In the genomic region with DNA sequence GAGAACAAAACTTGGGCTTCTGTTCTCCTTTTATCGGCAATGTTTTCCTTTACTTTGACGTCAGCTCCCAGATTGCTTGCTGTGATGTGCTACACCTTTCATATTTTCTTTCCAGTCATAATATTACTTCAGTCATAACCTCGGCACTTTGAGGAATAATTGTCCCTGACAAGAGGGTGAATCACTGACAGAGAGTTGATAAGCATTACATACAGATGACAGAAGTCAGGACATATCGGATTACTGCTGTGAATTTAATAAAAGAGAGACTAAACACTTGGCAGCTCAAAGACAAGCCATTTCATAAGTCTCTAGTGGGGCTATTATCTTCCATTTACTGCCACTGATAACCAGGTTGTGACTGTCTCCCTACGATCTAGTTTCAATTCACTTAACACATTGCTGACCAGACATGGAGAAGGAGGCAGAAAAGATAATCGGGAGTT, we compare ENCODE assay signal across 26 cellular contexts.
A peak's percentile ranks its signal among the peaks of the same experiment; 100 is the strongest.
DNase-seq lines count a peak whose midpoint lies in the region; TF ChIP-seq lines count a peak whose summit lies in the region.
"Had no signal": no experiment of that assay in that cellular context is flagged by ENCODE, and none has a peak within 500 bp of the region (broad histone marks: within the 10 kb centered on the region; RNA-seq: fewer than 3 reads in every experiment).

No MANE protein-coding gene starts in this region.

- DNase-seq in Daoy (ENCODE audit: low read depth) (peak; percentile 57), NCI-H1105 treated with DMSO at 0.1 percent for 48 hours (lab: John Stamatoyannopoulos, UW) (peak; percentile 67), NCI-H524 (lab: John Stamatoyannopoulos, UW) (peak; percentile 57 to 88), glutamatergic neuron (no peak), superior temporal gyrus (ENCODE audit: extremely low spot score) (no peak), NCI-H1694 treated with DMSO at 0.1 percent for 48 hours (lab: John Stamatoyannopoulos, UW) (no peak)
- DNase-seq in activated naive CD4-positive, alpha-beta T cell treated with anti-CD3 and anti-CD28 coated beads, Interleukin-2, amount 10 ng/mL, durations not matched to agents 7 days and 5 days = no peak
- DNase-seq: activated B cell treated with CpG ODN at 0.5 μM for 24 hours; activated CD4-positive, alpha-beta T cell treated with anti-CD3 and anti-CD28 coated beads, Interleukin-2, amount 50 U/mL, for 1 hour; activated naive CD4-positive, alpha-beta T cell treated with anti-CD3 and anti-CD28 coated beads, Interleukin-2, amount 50 U/mL, for 16 hours; activated T-cell treated with anti-CD3 and anti-CD28 coated beads, Interleukin-2, amount 50 U/mL, for 72 hours; amygdala; colonic mucosa; DMS79; foreskin fibroblast; GF-D8; heart left ventricle; NCI-H1092 treated with DMSO at 0.1 percent for 48 hours; right cardiac atrium; SJCRH30; stimulated activated CD4-positive, alpha-beta T cell treated with anti-CD3 and anti-CD28 coated beads, Interleukin-12 subunit alpha, Interleukin-12 subunit beta, amount 100 ng/mL, for 4 hours; stimulated activated CD4-positive, alpha-beta T cell treated with anti-CD3 and anti-CD28 coated beads, Interleukin-4, amount 100 ng/mL, for 1 hour; T-cell had no signal

- peak overlapping the region; percentile 73 for H3K27ac Mint-ChIP-seq in glutamatergic neuron (ENCODE audit: unreplicated experiment)
- no peak overlapping the region for H3K27ac Mint-ChIP-seq in activated naive CD4-positive, alpha-beta T cell treated with anti-CD3 and anti-CD28 coated beads, Interleukin-2, amount 10 ng/mL, durations not matched to agents 7 days and 5 days
- H3K27ac Mint-ChIP-seq: activated B cell treated with CpG ODN at 0.5 μM for 24 hours; activated T-cell treated with anti-CD3 and anti-CD28 coated beads, Interleukin-2, amount 50 U/mL, for 72 hours; IgD-negative memory B cell; memory B cell; T-cell; type B pancreatic cell had no signal

- H3K36me3 Mint-ChIP-seq in glutamatergic neuron (ENCODE audit: unreplicated experiment) = no peaks in the 10 kb centered on the region
- no peaks in the 10 kb centered on the region for H3K36me3 Mint-ChIP-seq in activated naive CD4-positive, alpha-beta T cell treated with anti-CD3 and anti-CD28 coated beads, Interleukin-2, amount 10 ng/mL, durations not matched to agents 7 days and 5 days
- H3K36me3 Mint-ChIP-seq: IgD-negative memory B cell, memory B cell, T-cell, type B pancreatic cell had no signal

- no peaks in the 10 kb centered on the region for H3K27me3 Mint-ChIP-seq in glutamatergic neuron (ENCODE audit: unreplicated experiment)
- H3K27me3 Mint-ChIP-seq in activated naive CD4-positive, alpha-beta T cell treated with anti-CD3 and anti-CD28 coated beads, Interleukin-2, amount 10 ng/mL, durations not matched to agents 7 days and 5 days = no peaks in the 10 kb centered on the region
- H3K27me3 Mint-ChIP-seq: activated B cell treated with CpG ODN at 0.5 μM for 24 hours, IgD-negative memory B cell, memory B cell, T-cell, type B pancreatic cell had no signal

- peak overlapping the region; percentile 24 for H3K4me3 Mint-ChIP-seq in glutamatergic neuron (ENCODE audit: unreplicated experiment)
- no peak overlapping the region for H3K4me3 Mint-ChIP-seq in activated naive CD4-positive, alpha-beta T cell treated with anti-CD3 and anti-CD28 coated beads, Interleukin-2, amount 10 ng/mL, durations not matched to agents 7 days and 5 days
- H3K4me3 Mint-ChIP-seq: activated B cell treated with CpG ODN at 0.5 μM for 24 hours; activated T-cell treated with anti-CD3 and anti-CD28 coated beads, Interleukin-2, amount 50 U/mL, for 72 hours; IgD-negative memory B cell; memory B cell; T-cell; type B pancreatic cell had no signal

- TF ChIP-seq CTCF in glutamatergic neuron (IDR thresholded peaks at IDR 0.05; ENCODE audit: partially characterized antibody, unreplicated experiment) = no peak

- H3K4me1 Mint-ChIP-seq in glutamatergic neuron (ENCODE audit: low read depth, unreplicated experiment) = peaks cover 13% of the 10 kb centered on the region
- no peaks in the 10 kb centered on the region for H3K4me1 Mint-ChIP-seq in activated naive CD4-positive, alpha-beta T cell treated with anti-CD3 and anti-CD28 coated beads, Interleukin-2, amount 10 ng/mL, durations not matched to agents 7 days and 5 days
- H3K4me1 Mint-ChIP-seq: activated B cell treated with CpG ODN at 0.5 μM for 24 hours, IgD-negative memory B cell, memory B cell, T-cell had no signal

- CTCF ChIA-PET in activated naive CD4-positive, alpha-beta T cell treated with anti-CD3 and anti-CD28 coated beads, Interleukin-2, amount 10 ng/mL, durations not matched to agents 7 days and 5 days (lab: Charles Lee) = no interaction called here

- no peaks in the 10 kb centered on the region for H3K9me3 Mint-ChIP-seq in glutamatergic neuron (ENCODE audit: unreplicated experiment)
- peaks cover 6% of the 10 kb centered on the region for H3K9me3 Mint-ChIP-seq in activated naive CD4-positive, alpha-beta T cell treated with anti-CD3 and anti-CD28 coated beads, Interleukin-2, amount 10 ng/mL, durations not matched to agents 7 days and 5 days
- H3K9me3 Mint-ChIP-seq: type B pancreatic cell had no signal

Comparison
In these comparisons a context has a peak if more than half of its experiments do, and no peak if none do; other contexts are left out.
1. DNase-seq: peak in Daoy (single experiment), NCI-H1105 treated with DMSO at 0.1 percent for 48 hours (single experiment) and NCI-H524 (2 of 2); none in glutamatergic neuron (single experiment), activated naive CD4-positive, alpha-beta T cell treated with anti-CD3 and anti-CD28 coated beads, Interleukin-2, amount 10 ng/mL, durations not matched to agents 7 days and 5 days (single experiment), superior temporal gyrus (single experiment) and NCI-H1694 treated with DMSO at 0.1 percent for 48 hours (single experiment).